In the genomic region with DNA sequence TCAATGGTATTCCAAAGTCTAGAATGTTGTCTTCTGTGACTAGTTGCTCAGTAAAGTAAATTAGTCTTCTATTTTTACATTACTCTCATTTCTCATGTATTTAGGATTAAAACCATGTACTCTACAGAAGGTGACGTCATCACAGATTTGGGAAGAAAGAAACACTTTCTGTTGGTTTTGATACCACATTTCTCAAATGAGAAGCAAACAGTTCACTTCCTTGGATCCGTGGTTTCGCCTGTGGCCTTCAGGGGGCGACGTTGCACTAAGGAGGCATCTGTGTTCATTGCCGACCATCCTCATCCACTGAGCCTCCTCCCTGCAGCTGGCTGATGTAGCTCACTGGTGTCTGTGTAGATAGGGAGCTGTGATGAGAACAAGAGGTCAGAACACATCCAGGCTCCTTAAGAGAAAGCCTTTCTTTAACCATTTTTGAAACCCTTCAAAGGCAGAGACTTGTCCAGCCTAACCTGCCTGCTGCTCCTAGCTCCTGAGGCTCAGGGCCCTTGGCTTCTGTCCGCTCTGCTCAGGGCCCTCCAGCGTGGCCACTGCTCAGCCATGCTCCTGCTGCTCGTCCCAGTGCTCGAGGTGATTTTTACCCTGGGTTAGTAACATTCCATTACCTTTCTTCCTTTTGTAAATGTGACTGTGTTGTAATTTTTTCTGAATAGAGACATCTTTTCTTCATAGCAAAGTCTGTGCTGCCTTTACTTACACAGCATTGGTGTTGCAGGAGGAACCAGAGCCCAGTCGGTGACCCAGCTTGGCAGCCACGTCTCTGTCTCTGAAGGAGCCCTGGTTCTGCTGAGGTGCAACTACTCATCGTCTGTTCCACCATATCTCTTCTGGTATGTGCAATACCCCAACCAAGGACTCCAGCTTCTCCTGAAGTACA, we compare ENCODE assay signal across 1 cellular context.
TF ChIP-seq lines count a peak whose summit lies in the region.

No MANE protein-coding gene starts in this region.

TF ChIP-seq in HepG2, 621 proteins besides CTCF, POLR2A, EP300 and RAD21 (continued from another document):
- TF ChIP-seq, protein P1, sequence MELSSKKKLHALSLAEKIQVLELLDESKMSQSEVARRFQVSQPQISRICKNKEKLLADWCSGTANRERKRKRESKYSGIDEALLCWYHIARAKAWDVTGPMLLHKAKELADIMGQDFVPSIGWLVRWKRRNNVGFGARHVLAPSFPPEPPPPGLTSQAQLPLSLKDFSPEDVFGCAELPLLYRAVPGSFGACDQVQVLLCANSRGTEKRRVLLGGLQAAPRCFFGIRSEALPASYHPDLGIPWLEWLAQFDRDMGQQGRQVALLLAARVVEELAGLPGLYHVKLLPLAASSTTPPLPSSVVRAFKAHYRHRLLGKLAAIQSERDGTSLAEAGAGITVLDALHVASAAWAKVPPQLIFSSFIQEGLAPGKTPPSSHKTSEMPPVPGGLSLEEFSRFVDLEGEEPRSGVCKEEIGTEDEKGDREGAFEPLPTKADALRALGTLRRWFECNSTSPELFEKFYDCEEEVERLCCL (CRISPR knock-in tag; IDR thresholded peaks at IDR 0.05; ENCODE audit: borderline replicate concordance): no peak
- TF ChIP-seq IKZF4 (CRISPR knock-in tag; IDR thresholded peaks at IDR 0.05; ENCODE audit: borderline replicate concordance, low read depth, not compliant biosample characterization) (no peak), MTF1 (CRISPR knock-in tag; IDR thresholded peaks at IDR 0.05) (no peak), MAFF (IDR thresholded peaks at IDR 0.05; ENCODE audit: low read depth, low read length) (no peak), CREB1 (IDR thresholded peaks at IDR 0.05) (peak; percentile 96), CREB1 (CRISPR knock-in tag; IDR thresholded peaks at IDR 0.05) (no peak), SMAD3 (CRISPR knock-in tag; IDR thresholded peaks at IDR 0.05) (no peak)
- TF ChIP-seq, protein P2, sequence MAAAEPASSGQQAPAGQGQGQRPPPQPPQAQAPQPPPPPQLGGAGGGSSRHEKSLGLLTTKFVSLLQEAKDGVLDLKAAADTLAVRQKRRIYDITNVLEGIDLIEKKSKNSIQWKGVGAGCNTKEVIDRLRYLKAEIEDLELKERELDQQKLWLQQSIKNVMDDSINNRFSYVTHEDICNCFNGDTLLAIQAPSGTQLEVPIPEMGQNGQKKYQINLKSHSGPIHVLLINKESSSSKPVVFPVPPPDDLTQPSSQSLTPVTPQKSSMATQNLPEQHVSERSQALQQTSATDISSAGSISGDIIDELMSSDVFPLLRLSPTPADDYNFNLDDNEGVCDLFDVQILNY (CRISPR knock-in tag; conservative IDR thresholded peaks at IDR 0.05): no peak
